In the genomic region with DNA sequence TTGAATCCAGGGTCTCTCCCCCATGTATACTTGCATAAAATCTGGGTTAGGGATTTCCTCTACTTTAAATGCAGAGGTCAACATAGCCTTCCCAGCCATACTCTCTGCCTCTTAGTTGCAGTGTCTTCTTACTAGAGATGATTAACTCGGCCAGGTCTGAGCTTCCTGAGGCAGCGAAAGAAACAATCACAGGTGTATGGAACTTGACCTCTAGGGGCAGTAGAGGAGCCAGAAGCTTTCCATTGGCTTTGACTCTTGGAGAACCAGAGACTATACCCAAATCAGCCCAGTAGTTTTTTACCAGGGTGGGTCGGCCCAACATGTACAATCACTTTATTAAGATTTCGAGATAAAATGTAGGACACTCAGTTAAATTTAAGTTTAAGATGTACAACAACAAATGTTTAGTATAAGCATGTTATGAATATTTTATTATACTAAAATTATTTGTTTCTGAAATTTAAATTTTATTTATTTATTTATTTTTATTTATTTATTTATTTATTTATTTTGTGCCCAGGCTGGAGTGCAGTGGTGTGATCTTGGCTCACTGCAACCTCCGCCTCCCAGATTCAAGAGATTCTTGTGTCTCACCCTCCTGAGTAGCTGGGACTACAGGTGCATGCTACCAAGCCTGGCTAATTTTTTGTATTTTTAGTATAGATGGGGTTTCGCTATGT, we compare ENCODE assay signal across 8 cellular contexts. TPM values are rescaled to one million over a fixed set of nuclear protein-coding genes. Genes with fewer than 3 reads are reported as not detected.
A peak's percentile ranks its signal among the peaks of the same experiment; 100 is the strongest.
DNase-seq lines count a peak whose midpoint lies in the region; ATAC-seq lines count a peak whose summit lies in the region.

No MANE protein-coding gene starts in this region.

- ATAC-seq in GM18909 (IDR thresholded peaks at IDR 0.05; ENCODE audit: poor library complexity, unreplicated experiment) (peak; percentile 67), GM21360 (IDR thresholded peaks at IDR 0.05; ENCODE audit: unreplicated experiment) (no peak)

- DNase-seq in COLO668 (lab: John Stamatoyannopoulos, UW; ENCODE audit: unreplicated experiment): peak; percentile 14
- peak; percentile 17 for DNase-seq in HT1080 (ENCODE audit: low read depth)
- peak; percentile 16 for DNase-seq in dermis blood vessel endothelial cell
- no peak for DNase-seq in hypothalamus (lab: John Stamatoyannopoulos, UW)
- DNase-seq in DMS114 treated with DMSO at 0.1 percent for 48 hours (lab: John Stamatoyannopoulos, UW; ENCODE audit: unreplicated experiment): no peak
- no peak for DNase-seq in dedifferentiated amniotic fluid mesenchymal stem cell (ENCODE audit: extremely low spot score)

RNA-seq across cellular contexts. Expression of a gene that starts 48.0 kb away (rescaled TPM):
- not detected in 2 replicates for total RNA-seq in HT1080 (2014; rRNA removed; shearing (Covaris generic))
- polyA plus RNA-seq in HT1080 (2015; cell fraction: cytosol; rRNA removed): not detected in 2 replicates
- not detected in 2 replicates for polyA plus RNA-seq in HT1080 (2015; cell fraction: nucleus; rRNA removed)
- not detected in 2 replicates for total RNA-seq in dermis blood vessel endothelial cell

Comparison
In these comparisons a context has a peak if more than half of its experiments do, and no peak if none do; other contexts are left out.
1. DNase-seq: peak in COLO668 (single experiment), HT1080 (single experiment) and dermis blood vessel endothelial cell (single experiment); none in hypothalamus (0 of 51), DMS114 treated with DMSO at 0.1 percent for 48 hours (single experiment) and dedifferentiated amniotic fluid mesenchymal stem cell (single experiment).